ENCODE assay signal across 8 cellular contexts in genomic region chr15:62066663-62067447, GRCh38. TPM values are rescaled to one million over a fixed set of nuclear protein-coding genes. Genes with fewer than 3 reads are reported as not detected.
DNase-seq lines count a peak whose midpoint lies in the region; ATAC-seq and TF ChIP-seq lines count a peak whose summit lies in the region.

C2CD4A (plus strand) TSS chr15:62066977; CDS start chr15:62067614, 637 bp downstream.

- DNase-seq in GM10266 (ENCODE audit: extremely low spot score) (peak; percentile 44), NCI-H1092 (lab: John Stamatoyannopoulos, UW) (peak; percentile 41), UCSD-AML1 (lab: John Stamatoyannopoulos, UW; ENCODE audit: unreplicated experiment) (peak; percentile 41), MCF 10A (ENCODE audit: unreplicated experiment) (peak; percentile 63), inferior parietal cortex (ENCODE audit: extremely low spot score) (peak; percentile 27)

- H3K4me1 Mint-ChIP-seq in MCF 10A (ENCODE audit: insufficient read depth, unreplicated experiment), result peaks cover 24% of the 10 kb centered on the region

- ATAC-seq in GM21515 (IDR thresholded peaks at IDR 0.05; ENCODE audit: unreplicated experiment) (no peak), HG03025 (IDR thresholded peaks at IDR 0.05; ENCODE audit: low FRiP score, unreplicated experiment) (no peak)

- POLR2A ChIA-PET in MCF 10A (lab: Yijun Ruan, JAX), result interaction anchor here (1.3 kb wide), 1 partner anchor 9 kb away, joined by 5 read pairs; no protein-coding TSS in a partner anchor

- CTCF ChIA-PET in MCF 10A (lab: Yijun Ruan, JAX), result interaction anchor here (0.6 kb wide), 1 partner anchor 1593 kb away, joined by 3 read pairs; no protein-coding TSS in a partner anchor

- peaks cover 16% of the 10 kb centered on the region for H3K27me3 ChIP-seq in skeletal muscle satellite cell (ENCODE audit: control insufficient read depth, insufficient read depth, low read length)

- peaks cover 10% of the 10 kb centered on the region for H3K27me3 Mint-ChIP-seq in MCF 10A (ENCODE audit: insufficient read depth, unreplicated experiment)

- no peaks in the 10 kb centered on the region for H3K36me3 Mint-ChIP-seq in MCF 10A (ENCODE audit: insufficient read depth, unreplicated experiment)

- no peaks in the 10 kb centered on the region for H3K9me3 ChIP-seq in skeletal muscle satellite cell (replicated peaks; ENCODE audit: low read length)

- peak within 1 kb of the TSS; percentile 62 for H3K4me3 ChIP-seq in skeletal muscle satellite cell (ENCODE audit: low read length)

- H3K9me3 Mint-ChIP-seq in MCF 10A (ENCODE audit: unreplicated experiment), result no peaks in the 10 kb centered on the region

- no peak within 1 kb of the TSS for H3K27ac Mint-ChIP-seq in MCF 10A (ENCODE audit: low read depth, unreplicated experiment)

- no TSS peak for BruUV-seq in MCF 10A (replicated peaks; lab: Mats Ljungman, UMichigan)

- no peaks in the 10 kb centered on the region for H3K36me3 ChIP-seq in skeletal muscle satellite cell (ENCODE audit: insufficient read depth, low read length)

- TF ChIP-seq CTCF in GM10266 (IDR thresholded peaks at IDR 0.05; ENCODE audit: control insufficient read depth, insufficient read depth, low read depth, missing control alignments) (peak; percentile 17), MCF 10A (IDR thresholded peaks at IDR 0.05; ENCODE audit: unreplicated experiment) (no peak)

- peaks cover 28% of the 10 kb centered on the region for H3K4me1 ChIP-seq in skeletal muscle satellite cell (ENCODE audit: control insufficient read depth, insufficient read depth, low read length)

- intact Hi-C loops in MCF 10A (cut with micrococcal nuclease), result no loop called here

- H3K9ac ChIP-seq in skeletal muscle satellite cell (ENCODE audit: low read depth, low read length), result no peak within 1 kb of the TSS

- H3K4me2 ChIP-seq in skeletal muscle satellite cell (ENCODE audit: low read length), result peak within 1 kb of the TSS; percentile 82

- peak within 1 kb of the TSS; percentile 75 for H3K4me3 Mint-ChIP-seq in MCF 10A (ENCODE audit: unreplicated experiment)

RNA-seq across cellular contexts. Expression of gene C2CD4A, which starts in this region (rescaled TPM):
- total RNA-seq in MCF 10A (2022), result 0.16 TPM in 1 of 2 replicates, not detected in the other
- not detected in 2 replicates for total RNA-seq in skeletal muscle satellite cell (2012; rRNA removed)

Comparison
In these comparisons a context has a peak if more than half of its experiments do, and no peak if none do; other contexts are left out.
1. Peak in DNase-seq in MCF 10A; RNA of the gene not detected or under 1 TPM.